In genomic region chr17:43217614-43218087, GRCh38 we compare ENCODE assay signal across 17 cellular contexts. TPM values are rescaled to one million over a fixed set of nuclear protein-coding genes. Genes with fewer than 3 reads are reported as not detected.
A peak's percentile ranks its signal among the peaks of the same experiment; 100 is the strongest.
DNase-seq lines count a peak whose midpoint lies in the region; ATAC-seq and TF ChIP-seq lines count a peak whose summit lies in the region.
"Had no signal": no experiment of that assay in that cellular context is flagged by ENCODE, and none has a peak within 500 bp of the region (broad histone marks: within the 10 kb centered on the region; RNA-seq: fewer than 3 reads in every experiment).

No MANE protein-coding gene starts in this region.

- peak overlapping the region; percentile 26 for H3K27ac Mint-ChIP-seq in T-helper 2 cell treated with Interferon-gamma antibody and Interleukin-4, amounts not matched to agents 5 μg/mL and 100 μg/mL, for 36 hours
- peak overlapping the region; percentile 86 for H3K27ac Mint-ChIP-seq in activated naive CD4-positive, alpha-beta T cell treated with anti-CD3 and anti-CD28 coated beads, Interleukin-2, amount 50 U/mL, for 24 hours
- H3K27ac Mint-ChIP-seq in osteocyte (ENCODE audit: unreplicated experiment): no peak overlapping the region

- no peak overlapping the region for H3K4me3 Mint-ChIP-seq in T-helper 2 cell treated with Interferon-gamma antibody and Interleukin-4, amounts not matched to agents 5 μg/mL and 100 μg/mL, for 36 hours
- H3K4me3 Mint-ChIP-seq in activated naive CD4-positive, alpha-beta T cell treated with anti-CD3 and anti-CD28 coated beads, Interleukin-2, amount 50 U/mL, for 24 hours: peak overlapping the region; percentile 60
- no peak overlapping the region for H3K4me3 Mint-ChIP-seq in osteocyte (ENCODE audit: unreplicated experiment)

- peaks cover 19% of the 10 kb centered on the region for H3K4me1 Mint-ChIP-seq in T-helper 2 cell treated with Interferon-gamma antibody and Interleukin-4, amounts not matched to agents 5 μg/mL and 100 μg/mL, for 36 hours (ENCODE audit: low read depth)
- H3K4me1 Mint-ChIP-seq in activated naive CD4-positive, alpha-beta T cell treated with anti-CD3 and anti-CD28 coated beads, Interleukin-2, amount 50 U/mL, for 24 hours: peaks cover 38% of the 10 kb centered on the region
- peaks cover 7% of the 10 kb centered on the region for H3K4me1 Mint-ChIP-seq in osteocyte (ENCODE audit: unreplicated experiment)

- DNase-seq in T-helper 2 cell treated with Interferon-gamma antibody and Interleukin-4, amounts not matched to agents 5 μg/mL and 100 μg/mL, for 36 hours (ENCODE audit: low spot score): no peak
- no peak for DNase-seq in T-helper 2 cell
- DNase-seq in Jurkat, Clone E6-1 (ENCODE audit: low read depth, low spot score): peak; percentile 33
- DNase-seq in osteocyte (ENCODE audit: extremely low spot score, unreplicated experiment): peak; percentile 53
- DNase-seq in NCI-H2171 treated with DMSO at 0.1 percent for 48 hours (lab: John Stamatoyannopoulos, UW): no peak
- DNase-seq in NCI-H146 treated with DMSO at 0.1 percent for 48 hours (lab: John Stamatoyannopoulos, UW; ENCODE audit: unreplicated experiment): no peak
- DNase-seq: caudate nucleus, DMS79, NCI-H1436 treated with DMSO at 0.1 percent for 48 hours, NCI-H446 had no signal

- H3K27me3 Mint-ChIP-seq in T-helper 2 cell treated with Interferon-gamma antibody and Interleukin-4, amounts not matched to agents 5 μg/mL and 100 μg/mL, for 36 hours (ENCODE audit: low read depth): no peaks in the 10 kb centered on the region
- H3K27me3 Mint-ChIP-seq in activated naive CD4-positive, alpha-beta T cell treated with anti-CD3 and anti-CD28 coated beads, Interleukin-2, amount 50 U/mL, for 24 hours: no peaks in the 10 kb centered on the region
- no peaks in the 10 kb centered on the region for H3K27me3 Mint-ChIP-seq in osteocyte (ENCODE audit: unreplicated experiment)

- no peak for TF ChIP-seq CTCF in osteocyte (IDR thresholded peaks at IDR 0.05)

- H3K36me3 Mint-ChIP-seq in T-helper 2 cell treated with Interferon-gamma antibody and Interleukin-4, amounts not matched to agents 5 μg/mL and 100 μg/mL, for 36 hours (ENCODE audit: low read depth): peaks cover 27% of the 10 kb centered on the region
- peaks cover 6% of the 10 kb centered on the region for H3K36me3 Mint-ChIP-seq in activated naive CD4-positive, alpha-beta T cell treated with anti-CD3 and anti-CD28 coated beads, Interleukin-2, amount 50 U/mL, for 24 hours
- peaks cover 13% of the 10 kb centered on the region for H3K36me3 Mint-ChIP-seq in osteocyte (ENCODE audit: unreplicated experiment)

- no peak for ATAC-seq in HG02840 (IDR thresholded peaks at IDR 0.05; ENCODE audit: low FRiP score, unreplicated experiment)

- H3K9me3 Mint-ChIP-seq in T-helper 2 cell treated with Interferon-gamma antibody and Interleukin-4, amounts not matched to agents 5 μg/mL and 100 μg/mL, for 36 hours: no peaks in the 10 kb centered on the region
- H3K9me3 Mint-ChIP-seq in activated naive CD4-positive, alpha-beta T cell treated with anti-CD3 and anti-CD28 coated beads, Interleukin-2, amount 50 U/mL, for 24 hours: no peaks in the 10 kb centered on the region
- H3K9me3 Mint-ChIP-seq in osteocyte (ENCODE audit: unreplicated experiment): no peaks in the 10 kb centered on the region

- no peak overlapping the region for H3K4me3 ChIP-seq in Jurkat, Clone E6-1 (ENCODE audit: low read length)
- H3K4me3 ChIP-seq: BLaER1, skin epidermis, suprapubic skin had no signal

RNA-seq across cellular contexts. Expression of gene TMEM106A, which starts 6.0 kb away (rescaled TPM):
- 5.7 TPM for polyA plus RNA-seq in Jurkat, Clone E6-1 (2012; ENCODE audit: insufficient read depth, insufficient read length)
- 7.2 and 9.0 TPM in 2 replicates for total RNA-seq in osteocyte

RNA-seq across cellular contexts. Expression of gene CCDC200, which starts 10.8 kb away (rescaled TPM):
- not detected for polyA plus RNA-seq in Jurkat, Clone E6-1 (2012; ENCODE audit: insufficient read depth, insufficient read length)
- not detected in 2 replicates for total RNA-seq in osteocyte
- total RNA-seq: left lobe of liver, suprapubic skin had no signal

RNA-seq across cellular contexts. Expression of gene RNU2-1, which starts 16.1 kb away (rescaled TPM):
- polyA plus RNA-seq in Jurkat, Clone E6-1 (2012; ENCODE audit: insufficient read depth, insufficient read length): not detected
- 5,002 and 5,011 TPM in 2 replicates for total RNA-seq in osteocyte
- total RNA-seq: suprapubic skin had no signal
- polyA plus RNA-seq: adipose tissue had no signal

RNA-seq across cellular contexts. Expression of gene NBR1, which starts 46.6 kb away (rescaled TPM):
- 32.6 TPM for polyA plus RNA-seq in Jurkat, Clone E6-1 (2012; ENCODE audit: insufficient read depth, insufficient read length)
- total RNA-seq in osteocyte: 102 and 104 TPM in 2 replicates

Comparison
In these comparisons a context has a peak if more than half of its experiments do, and no peak if none do; other contexts are left out.
1. DNase-seq: peak in Jurkat, Clone E6-1 (single experiment) and osteocyte (single experiment); none in T-helper 2 cell treated with Interferon-gamma antibody and Interleukin-4, amounts not matched to agents 5 μg/mL and 100 μg/mL, for 36 hours (single experiment), T-helper 2 cell (0 of 5), NCI-H2171 treated with DMSO at 0.1 percent for 48 hours (single experiment) and NCI-H146 treated with DMSO at 0.1 percent for 48 hours (single experiment).